In the genomic region with DNA sequence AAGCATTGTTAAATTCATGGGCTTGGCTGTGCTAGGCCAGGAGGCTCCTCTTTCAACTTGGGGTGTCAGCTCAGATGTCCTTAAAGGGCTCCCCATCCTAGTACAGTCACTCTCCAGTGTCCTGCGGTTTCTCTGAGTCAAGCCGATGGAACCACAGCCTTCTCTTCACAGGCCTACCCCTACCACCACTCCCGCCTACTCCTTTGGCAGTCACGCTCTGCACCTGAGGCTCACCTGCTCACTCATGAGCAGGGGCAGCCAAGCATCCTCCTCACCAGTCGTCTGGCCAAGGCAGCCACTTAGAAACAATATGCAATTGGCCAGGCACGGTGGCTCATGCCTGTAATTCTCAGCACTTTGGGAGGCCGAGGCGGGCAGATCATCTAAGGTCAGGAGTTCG, we compare ENCODE assay signal across 2 cellular contexts.
TF ChIP-seq lines count a peak whose summit lies in the region.

No MANE protein-coding gene starts in this region.

TF ChIP-seq in GM23338, 12 proteins besides CTCF, POLR2A, EP300 and RAD21 (continues in another document):
- TF ChIP-seq JUNB (IDR thresholded peaks at IDR 0.05; ENCODE audit: unreplicated experiment) = no peak
- no peak for TF ChIP-seq EZH2 (IDR thresholded peaks at IDR 0.05; ENCODE audit: low read depth, unreplicated experiment)
- TF ChIP-seq ZNF114 (CRISPR knock-in tag; IDR thresholded peaks at IDR 0.05) = no peak
- TF ChIP-seq EZH2phosphoT487 (IDR thresholded peaks at IDR 0.05; ENCODE audit: unreplicated experiment) = no peak
- TF ChIP-seq, protein P1, sequence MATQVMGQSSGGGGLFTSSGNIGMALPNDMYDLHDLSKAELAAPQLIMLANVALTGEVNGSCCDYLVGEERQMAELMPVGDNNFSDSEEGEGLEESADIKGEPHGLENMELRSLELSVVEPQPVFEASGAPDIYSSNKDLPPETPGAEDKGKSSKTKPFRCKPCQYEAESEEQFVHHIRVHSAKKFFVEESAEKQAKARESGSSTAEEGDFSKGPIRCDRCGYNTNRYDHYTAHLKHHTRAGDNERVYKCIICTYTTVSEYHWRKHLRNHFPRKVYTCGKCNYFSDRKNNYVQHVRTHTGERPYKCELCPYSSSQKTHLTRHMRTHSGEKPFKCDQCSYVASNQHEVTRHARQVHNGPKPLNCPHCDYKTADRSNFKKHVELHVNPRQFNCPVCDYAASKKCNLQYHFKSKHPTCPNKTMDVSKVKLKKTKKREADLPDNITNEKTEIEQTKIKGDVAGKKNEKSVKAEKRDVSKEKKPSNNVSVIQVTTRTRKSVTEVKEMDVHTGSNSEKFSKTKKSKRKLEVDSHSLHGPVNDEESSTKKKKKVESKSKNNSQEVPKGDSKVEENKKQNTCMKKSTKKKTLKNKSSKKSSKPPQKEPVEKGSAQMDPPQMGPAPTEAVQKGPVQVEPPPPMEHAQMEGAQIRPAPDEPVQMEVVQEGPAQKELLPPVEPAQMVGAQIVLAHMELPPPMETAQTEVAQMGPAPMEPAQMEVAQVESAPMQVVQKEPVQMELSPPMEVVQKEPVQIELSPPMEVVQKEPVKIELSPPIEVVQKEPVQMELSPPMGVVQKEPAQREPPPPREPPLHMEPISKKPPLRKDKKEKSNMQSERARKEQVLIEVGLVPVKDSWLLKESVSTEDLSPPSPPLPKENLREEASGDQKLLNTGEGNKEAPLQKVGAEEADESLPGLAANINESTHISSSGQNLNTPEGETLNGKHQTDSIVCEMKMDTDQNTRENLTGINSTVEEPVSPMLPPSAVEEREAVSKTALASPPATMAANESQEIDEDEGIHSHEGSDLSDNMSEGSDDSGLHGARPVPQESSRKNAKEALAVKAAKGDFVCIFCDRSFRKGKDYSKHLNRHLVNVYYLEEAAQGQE (IDR thresholded peaks at IDR 0.05; ENCODE audit: unreplicated experiment) = no peak
- no peak for TF ChIP-seq NANOG (IDR thresholded peaks at IDR 0.05; ENCODE audit: borderline replicate concordance)
- TF ChIP-seq, protein P2, sequence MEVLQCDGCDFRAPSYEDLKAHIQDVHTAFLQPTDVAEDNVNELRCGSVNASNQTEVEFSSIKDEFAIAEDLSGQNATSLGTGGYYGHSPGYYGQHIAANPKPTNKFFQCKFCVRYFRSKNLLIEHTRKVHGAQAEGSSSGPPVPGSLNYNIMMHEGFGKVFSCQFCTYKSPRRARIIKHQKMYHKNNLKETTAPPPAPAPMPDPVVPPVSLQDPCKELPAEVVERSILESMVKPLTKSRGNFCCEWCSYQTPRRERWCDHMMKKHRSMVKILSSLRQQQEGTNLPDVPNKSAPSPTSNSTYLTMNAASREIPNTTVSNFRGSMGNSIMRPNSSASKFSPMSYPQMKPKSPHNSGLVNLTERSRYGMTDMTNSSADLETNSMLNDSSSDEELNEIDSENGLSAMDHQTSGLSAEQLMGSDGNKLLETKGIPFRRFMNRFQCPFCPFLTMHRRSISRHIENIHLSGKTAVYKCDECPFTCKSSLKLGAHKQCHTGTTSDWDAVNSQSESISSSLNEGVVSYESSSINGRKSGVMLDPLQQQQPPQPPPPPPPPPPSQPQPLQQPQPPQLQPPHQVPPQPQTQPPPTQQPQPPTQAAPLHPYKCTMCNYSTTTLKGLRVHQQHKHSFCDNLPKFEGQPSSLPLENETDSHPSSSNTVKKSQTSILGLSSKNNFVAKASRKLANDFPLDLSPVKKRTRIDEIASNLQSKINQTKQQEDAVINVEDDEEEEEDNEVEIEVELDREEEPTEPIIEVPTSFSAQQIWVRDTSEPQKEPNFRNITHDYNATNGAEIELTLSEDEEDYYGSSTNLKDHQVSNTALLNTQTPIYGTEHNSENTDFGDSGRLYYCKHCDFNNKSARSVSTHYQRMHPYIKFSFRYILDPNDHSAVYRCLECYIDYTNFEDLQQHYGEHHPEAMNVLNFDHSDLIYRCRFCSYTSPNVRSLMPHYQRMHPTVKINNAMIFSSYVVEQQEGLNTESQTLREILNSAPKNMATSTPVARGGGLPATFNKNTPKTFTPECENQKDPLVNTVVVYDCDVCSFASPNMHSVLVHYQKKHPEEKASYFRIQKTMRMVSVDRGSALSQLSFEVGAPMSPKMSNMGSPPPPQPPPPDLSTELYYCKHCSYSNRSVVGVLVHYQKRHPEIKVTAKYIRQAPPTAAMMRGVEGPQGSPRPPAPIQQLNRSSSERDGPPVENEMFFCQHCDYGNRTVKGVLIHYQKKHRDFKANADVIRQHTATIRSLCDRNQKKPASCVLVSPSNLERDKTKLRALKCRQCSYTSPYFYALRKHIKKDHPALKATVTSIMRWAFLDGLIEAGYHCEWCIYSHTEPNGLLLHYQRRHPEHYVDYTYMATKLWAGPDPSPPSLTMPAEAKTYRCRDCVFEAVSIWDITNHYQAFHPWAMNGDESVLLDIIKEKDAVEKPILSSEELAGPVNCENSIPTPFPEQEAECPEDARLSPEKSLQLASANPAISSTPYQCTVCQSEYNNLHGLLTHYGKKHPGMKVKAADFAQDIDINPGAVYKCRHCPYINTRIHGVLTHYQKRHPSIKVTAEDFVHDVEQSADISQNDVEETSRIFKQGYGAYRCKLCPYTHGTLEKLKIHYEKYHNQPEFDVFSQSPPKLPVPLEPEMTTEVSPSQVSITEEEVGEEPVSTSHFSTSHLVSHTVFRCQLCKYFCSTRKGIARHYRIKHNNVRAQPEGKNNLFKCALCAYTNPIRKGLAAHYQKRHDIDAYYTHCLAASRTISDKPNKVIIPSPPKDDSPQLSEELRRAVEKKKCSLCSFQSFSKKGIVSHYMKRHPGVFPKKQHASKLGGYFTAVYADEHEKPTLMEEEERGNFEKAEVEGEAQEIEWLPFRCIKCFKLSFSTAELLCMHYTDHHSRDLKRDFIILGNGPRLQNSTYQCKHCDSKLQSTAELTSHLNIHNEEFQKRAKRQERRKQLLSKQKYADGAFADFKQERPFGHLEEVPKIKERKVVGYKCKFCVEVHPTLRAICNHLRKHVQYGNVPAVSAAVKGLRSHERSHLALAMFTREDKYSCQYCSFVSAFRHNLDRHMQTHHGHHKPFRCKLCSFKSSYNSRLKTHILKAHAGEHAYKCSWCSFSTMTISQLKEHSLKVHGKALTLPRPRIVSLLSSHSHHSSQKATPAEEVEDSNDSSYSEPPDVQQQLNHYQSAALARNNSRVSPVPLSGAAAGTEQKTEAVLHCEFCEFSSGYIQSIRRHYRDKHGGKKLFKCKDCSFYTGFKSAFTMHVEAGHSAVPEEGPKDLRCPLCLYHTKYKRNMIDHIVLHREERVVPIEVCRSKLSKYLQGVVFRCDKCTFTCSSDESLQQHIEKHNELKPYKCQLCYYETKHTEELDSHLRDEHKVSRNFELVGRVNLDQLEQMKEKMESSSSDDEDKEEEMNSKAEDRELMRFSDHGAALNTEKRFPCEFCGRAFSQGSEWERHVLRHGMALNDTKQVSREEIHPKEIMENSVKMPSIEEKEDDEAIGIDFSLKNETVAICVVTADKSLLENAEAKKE (CRISPR knock-in tag; IDR thresholded peaks at IDR 0.05) = no peak
- no peak for TF ChIP-seq POLR2AphosphoS5 (IDR thresholded peaks at IDR 0.05; ENCODE audit: low read depth)
- no peak for TF ChIP-seq CREB1 (CRISPR knock-in tag; IDR thresholded peaks at IDR 0.05; ENCODE audit: low read depth)
- no peak for TF ChIP-seq ZNF331 (CRISPR knock-in tag; IDR thresholded peaks at IDR 0.05; ENCODE audit: low read depth)

TF ChIP-seq in GM12878, 131 proteins besides CTCF, POLR2A, EP300 and RAD21:
- TF ChIP-seq IKZF1 (conservative IDR thresholded peaks at IDR 0.05) = peak; percentile 34; the same call in 1 of the 2 replicates
- peak in 1 of 2 experiments; percentile 59; a peak in 2 of 4 replicates for TF ChIP-seq BHLHE40 (IDR thresholded peaks at IDR 0.05; ENCODE audit: borderline replicate concordance in 1 of 2, low read depth in 2 of 2, low read length in 1 of 2)
- TF ChIP-seq, protein P3, sequence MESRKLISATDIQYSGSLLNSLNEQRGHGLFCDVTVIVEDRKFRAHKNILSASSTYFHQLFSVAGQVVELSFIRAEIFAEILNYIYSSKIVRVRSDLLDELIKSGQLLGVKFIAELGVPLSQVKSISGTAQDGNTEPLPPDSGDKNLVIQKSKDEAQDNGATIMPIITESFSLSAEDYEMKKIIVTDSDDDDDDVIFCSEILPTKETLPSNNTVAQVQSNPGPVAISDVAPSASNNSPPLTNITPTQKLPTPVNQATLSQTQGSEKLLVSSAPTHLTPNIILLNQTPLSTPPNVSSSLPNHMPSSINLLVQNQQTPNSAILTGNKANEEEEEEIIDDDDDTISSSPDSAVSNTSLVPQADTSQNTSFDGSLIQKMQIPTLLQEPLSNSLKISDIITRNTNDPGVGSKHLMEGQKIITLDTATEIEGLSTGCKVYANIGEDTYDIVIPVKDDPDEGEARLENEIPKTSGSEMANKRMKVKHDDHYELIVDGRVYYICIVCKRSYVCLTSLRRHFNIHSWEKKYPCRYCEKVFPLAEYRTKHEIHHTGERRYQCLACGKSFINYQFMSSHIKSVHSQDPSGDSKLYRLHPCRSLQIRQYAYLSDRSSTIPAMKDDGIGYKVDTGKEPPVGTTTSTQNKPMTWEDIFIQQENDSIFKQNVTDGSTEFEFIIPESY (IDR thresholded peaks at IDR 0.05) = no peak
- TF ChIP-seq, protein P4, sequence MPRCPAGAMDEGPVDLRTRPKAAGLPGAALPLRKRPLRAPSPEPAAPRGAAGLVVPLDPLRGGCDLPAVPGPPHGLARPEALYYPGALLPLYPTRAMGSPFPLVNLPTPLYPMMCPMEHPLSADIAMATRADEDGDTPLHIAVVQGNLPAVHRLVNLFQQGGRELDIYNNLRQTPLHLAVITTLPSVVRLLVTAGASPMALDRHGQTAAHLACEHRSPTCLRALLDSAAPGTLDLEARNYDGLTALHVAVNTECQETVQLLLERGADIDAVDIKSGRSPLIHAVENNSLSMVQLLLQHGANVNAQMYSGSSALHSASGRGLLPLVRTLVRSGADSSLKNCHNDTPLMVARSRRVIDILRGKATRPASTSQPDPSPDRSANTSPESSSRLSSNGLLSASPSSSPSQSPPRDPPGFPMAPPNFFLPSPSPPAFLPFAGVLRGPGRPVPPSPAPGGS (IDR thresholded peaks at IDR 0.05; ENCODE audit: borderline replicate concordance, insufficient read depth, low read depth, low read length, poor library complexity, severe bottlenecking) = no peak
TF ChIP-seq in GM12878: peak in this region for 2.
